In genomic region chr1:183199304-183199703, GRCh38 we compare ENCODE assay signal across 29 cellular contexts. TPM values are rescaled to one million over a fixed set of nuclear protein-coding genes. Genes with fewer than 3 reads are reported as not detected.
"Had no signal": no experiment of that assay in that cellular context is flagged by ENCODE, and none has a peak within 500 bp of the region (broad histone marks: within the 10 kb centered on the region; RNA-seq: fewer than 3 reads in every experiment).

No MANE protein-coding gene starts in this region.

- H3K27ac ChIP-seq: ascending aorta, brain microvascular endothelial cell, neutrophil, tibial artery, WERI-Rb-1 had no signal

- FAIRE-seq: frontal cortex, islet of Langerhans had no signal

- H3K4me3 ChIP-seq: ascending aorta, esophagus squamous epithelium, skin epidermis, tibial artery had no signal

- H3K27me3 ChIP-seq: ascending aorta, brain microvascular endothelial cell, esophagus squamous epithelium, tibial artery had no signal

- H3K36me3 Mint-ChIP-seq: activated CD4-positive, alpha-beta memory T cell treated with anti-CD3 and anti-CD28 coated beads for 36 hours; activated naive CD8-positive, alpha-beta T cell treated with anti-CD3 and anti-CD28 coated beads for 36 hours; stimulated activated memory B cell treated with anti-CD40 and anti-IgM and Interleukin-4, amounts not matched to agents 10 μg/mL and 1 μg/mL and 100 μg/mL, for 72 hours had no signal

- H3K27ac Mint-ChIP-seq: activated CD4-positive, alpha-beta memory T cell treated with anti-CD3 and anti-CD28 coated beads for 36 hours; activated CD4-positive, alpha-beta T cell treated with anti-CD3 and anti-CD28 coated beads, Interleukin-2, amount 10 ng/mL, durations not matched to agents 24 days and 14 days; activated naive CD4-positive, alpha-beta T cell treated with anti-CD3 and anti-CD28 coated beads for 36 hours; activated naive CD8-positive, alpha-beta T cell treated with anti-CD3 and anti-CD28 coated beads for 36 hours; activated T-helper 1 cell treated with anti-CD3 and anti-CD28 coated beads, Interleukin-12 subunit alpha, Interleukin-12 subunit beta, Interleukin-2, Interleukin-4 antibody, amounts not matched to agents 30 ng/mL and 10 ng/mL and 1 ng/mL, durations not matched to agents 14 hours and 24 hours and 36 hours; nephron; stimulated activated memory B cell treated with anti-CD40 and anti-IgM and Interleukin-4, amounts not matched to agents 10 μg/mL and 1 μg/mL and 100 μg/mL, for 72 hours; stimulated activated naive CD8-positive, alpha-beta T cell treated with anti-CD3 and anti-CD28 coated beads, Interleukin-15, amount 100 ng/mL, for 72 hours had no signal

- H3K9me3 Mint-ChIP-seq: activated CD4-positive, alpha-beta memory T cell treated with anti-CD3 and anti-CD28 coated beads for 36 hours; activated CD4-positive, alpha-beta T cell treated with anti-CD3 and anti-CD28 coated beads, Interleukin-2, amount 10 ng/mL, durations not matched to agents 24 days and 14 days; activated naive CD4-positive, alpha-beta T cell treated with anti-CD3 and anti-CD28 coated beads for 36 hours; activated naive CD8-positive, alpha-beta T cell treated with anti-CD3 and anti-CD28 coated beads for 36 hours; activated T-helper 1 cell treated with anti-CD3 and anti-CD28 coated beads, Interleukin-12 subunit alpha, Interleukin-12 subunit beta, Interleukin-2, Interleukin-4 antibody, amounts not matched to agents 30 ng/mL and 10 ng/mL and 1 ng/mL, durations not matched to agents 14 hours and 24 hours and 36 hours; nephron; stimulated activated memory B cell treated with anti-CD40 and anti-IgM and Interleukin-4, amounts not matched to agents 10 μg/mL and 1 μg/mL and 100 μg/mL, for 72 hours; stimulated activated naive CD8-positive, alpha-beta T cell treated with anti-CD3 and anti-CD28 coated beads, Interleukin-15, amount 100 ng/mL, for 72 hours had no signal

- H3K9me3 ChIP-seq: ascending aorta, esophagus squamous epithelium, neutrophil, tibial artery had no signal

- H3K4me3 Mint-ChIP-seq: activated CD4-positive, alpha-beta memory T cell treated with anti-CD3 and anti-CD28 coated beads for 36 hours; activated CD4-positive, alpha-beta T cell treated with anti-CD3 and anti-CD28 coated beads, Interleukin-2, amount 10 ng/mL, durations not matched to agents 24 days and 14 days; activated naive CD4-positive, alpha-beta T cell treated with anti-CD3 and anti-CD28 coated beads for 36 hours; activated naive CD8-positive, alpha-beta T cell treated with anti-CD3 and anti-CD28 coated beads for 36 hours; activated T-helper 1 cell treated with anti-CD3 and anti-CD28 coated beads, Interleukin-12 subunit alpha, Interleukin-12 subunit beta, Interleukin-2, Interleukin-4 antibody, amounts not matched to agents 30 ng/mL and 10 ng/mL and 1 ng/mL, durations not matched to agents 14 hours and 24 hours and 36 hours; nephron; stimulated activated memory B cell treated with anti-CD40 and anti-IgM and Interleukin-4, amounts not matched to agents 10 μg/mL and 1 μg/mL and 100 μg/mL, for 72 hours; stimulated activated naive CD8-positive, alpha-beta T cell treated with anti-CD3 and anti-CD28 coated beads, Interleukin-15, amount 100 ng/mL, for 72 hours had no signal

- DNase-seq: activated CD4-positive, alpha-beta memory T cell treated with anti-CD3 and anti-CD28 coated beads for 36 hours; activated CD4-positive, alpha-beta T cell treated with anti-CD3 and anti-CD28 coated beads, Interleukin-2, amount 10 ng/mL, durations not matched to agents 24 days and 14 days; activated CD8-positive, alpha-beta memory T cell treated with anti-CD3 and anti-CD28 coated beads, Interleukin-2, amount 50 U/mL, for 4 hours; activated effector memory CD4-positive, alpha-beta T cell treated with anti-CD3 and anti-CD28 coated beads, Interleukin-2, amount 50 U/mL, for 16 hours; activated naive CD4-positive, alpha-beta T cell treated with anti-CD3 and anti-CD28 coated beads for 36 hours; activated naive CD8-positive, alpha-beta T cell treated with anti-CD3 and anti-CD28 coated beads for 36 hours; activated T-cell treated with anti-CD3 and anti-CD28 coated beads, Interleukin-2, amount 50 U/mL, for 1 hour; brain microvascular endothelial cell; cortex of kidney; esophagus squamous epithelium; glutamatergic neuron; left ventricle myocardium superior; retina; stimulated activated CD4-positive, alpha-beta T cell treated with anti-CD3 and anti-CD28 coated beads, Interleukin-4, amount 100 ng/mL, for 24 hours; stimulated activated naive CD8-positive, alpha-beta T cell treated with anti-CD3 and anti-CD28 coated beads, Interleukin-15, amount 100 ng/mL, for 72 hours; T1000; tibial artery; WERI-Rb-1 had no signal

- ATAC-seq: activated CD4-positive, CD25-positive, alpha-beta regulatory T cell treated with anti-CD3 and anti-CD28 coated beads, Interleukin-2, amount 50 U/mL, for 24 hours; sciatic nerve; stimulated activated memory B cell treated with anti-CD40 and anti-IgM and Interleukin-4, amounts not matched to agents 10 μg/mL and 1 μg/mL and 100 μg/mL, for 72 hours; stimulated activated naive CD8-positive, alpha-beta T cell treated with anti-CD3 and anti-CD28 coated beads, Interleukin-15, amount 100 ng/mL, for 72 hours had no signal

- H3K4me1 ChIP-seq: ascending aorta had no signal

- H3K36me3 ChIP-seq: ascending aorta, brain microvascular endothelial cell, esophagus squamous epithelium, neutrophil, tibial artery, WERI-Rb-1 had no signal

RNA-seq across cellular contexts. Expression of gene LAMC2, which starts 13.2 kb away (rescaled TPM):
- total RNA-seq: activated CD4-positive, alpha-beta memory T cell treated with anti-CD3 and anti-CD28 coated beads for 36 hours; activated CD8-positive, alpha-beta memory T cell treated with anti-CD3 and anti-CD28 coated beads for 36 hours; activated naive CD8-positive, alpha-beta T cell treated with anti-CD3 and anti-CD28 coated beads for 36 hours had no signal
